Comparison of ENCODE assay signal across 23 cellular contexts in genomic region chr11:19162946-19163345, GRCh38. TPM values are rescaled to one million over a fixed set of nuclear protein-coding genes. Genes with fewer than 3 reads are reported as not detected.
DNase-seq lines count a peak whose midpoint lies in the region; ATAC-seq, FAIRE-seq and TF ChIP-seq lines count a peak whose summit lies in the region.
"Had no signal": no experiment of that assay in that cellular context is flagged by ENCODE, and none has a peak within 500 bp of the region (broad histone marks: within the 10 kb centered on the region; RNA-seq: fewer than 3 reads in every experiment).

No MANE protein-coding gene starts in this region.

- DNase-seq in NOMO-1 treated with DMSO at 0.1 percent for 48 hours (lab: John Stamatoyannopoulos, UW; ENCODE audit: unreplicated experiment) (peak; percentile 4), NOMO-1 treated with dmso at 0.1 percent for 144 hours (lab: John Stamatoyannopoulos, UW; ENCODE audit: unreplicated experiment) (no peak), HT-29 (ENCODE audit: low spot score) (peak; percentile 6), fibroblast of villous mesenchyme (ENCODE audit: low read depth) (peak; percentile 6), renal cortical epithelial cell (ENCODE audit: low read depth) (peak; percentile 7), GM12892 (ENCODE audit: insufficient read length) (no peak)
- no peak for DNase-seq in activated T-cell treated with anti-CD3 and anti-CD28 coated beads, Interleukin-2, amount 50 U/mL, for 48 hours
- DNase-seq: CD4-positive, alpha-beta memory T cell; DMS153; DMS79; GDM1; GOT3; H7; HFFc6 had no signal

- no peak for ATAC-seq in GM19455 (IDR thresholded peaks at IDR 0.05; ENCODE audit: unreplicated experiment)
- ATAC-seq: HCT116, HepG2 had no signal

- TF ChIP-seq CTCF in fibroblast of villous mesenchyme (IDR thresholded peaks at IDR 0.05; ENCODE audit: insufficient read depth, low read depth, low read length) = no peak

- TF ChIP-seq POLR2A in GM12892 (IDR thresholded peaks at IDR 0.05; ENCODE audit: low read depth, low read length) = no peak

- no peak overlapping the region for H3K4me3 ChIP-seq in fibroblast of villous mesenchyme (ENCODE audit: low read depth, low read length)
- H3K4me3 ChIP-seq: BLaER1 had no signal

- FAIRE-seq in GM12892 (lab: Jason Lieb, UNC) = no peak
- FAIRE-seq: HepG2 had no signal

RNA-seq across cellular contexts. Expression of gene CSRP3, which starts 38.8 kb away (rescaled TPM):
- not detected in 2 replicates for total RNA-seq in HT-29 (2014; rRNA removed; shearing (Covaris generic))
- total RNA-seq in fibroblast of villous mesenchyme = not detected in 2 replicates
- not detected in 2 replicates for total RNA-seq in renal cortical epithelial cell
- not detected for polyA plus RNA-seq in GM12892 (2012; ENCODE audit: missing spikeins)
- total RNA-seq: A673; CD4-positive, alpha-beta memory T cell; Daoy; H7; HepG2; HFFc6 had no signal
- polyA plus RNA-seq: AG04450; CD14-positive monocyte; CD4-positive, alpha-beta memory T cell; HepG2; IgD-negative memory B cell had no signal

RNA-seq across cellular contexts. Expression of gene ZDHHC13, which starts 46.0 kb away (rescaled TPM):
- 12.2 and 16.1 TPM in 2 replicates for total RNA-seq in HT-29 (2014; rRNA removed; shearing (Covaris generic))
- total RNA-seq in fibroblast of villous mesenchyme (10.6 and 20.3 TPM in 2 replicates), renal cortical epithelial cell (28.5 and 63.6 TPM in 2 replicates)
- 15.6 TPM for polyA plus RNA-seq in GM12892 (2012; ENCODE audit: missing spikeins)

Comparison
In these comparisons a context has a peak if more than half of its experiments do, and no peak if none do; other contexts are left out.
1. DNase-seq: peak in NOMO-1 treated with DMSO at 0.1 percent for 48 hours (single experiment), HT-29 (single experiment), fibroblast of villous mesenchyme (single experiment) and renal cortical epithelial cell (single experiment); none in NOMO-1 treated with dmso at 0.1 percent for 144 hours (single experiment), activated T-cell treated with anti-CD3 and anti-CD28 coated beads, Interleukin-2, amount 50 U/mL, for 48 hours (0 of 2) and GM12892 (single experiment).